8 cellular contexts compared by ENCODE assay signal in genomic region chr5:62306494-62307363, GRCh38. TPM values are rescaled to one million over a fixed set of nuclear protein-coding genes. Genes with fewer than 3 reads are reported as not detected.
DNase-seq lines count a peak whose midpoint lies in the region; ATAC-seq and TF ChIP-seq lines count a peak whose summit lies in the region.

No MANE protein-coding gene starts in this region.

- peaks cover 43% of the 10 kb centered on the region for H3K4me1 Mint-ChIP-seq in activated T-helper 17 cell treated with anti-CD3 and anti-CD28 coated beads, Interleukin-2, amount 50 U/mL, for 72 hours
- H3K4me1 Mint-ChIP-seq in nephron progenitor cell = peaks cover 48% of the 10 kb centered on the region

- intact Hi-C loops in stomach (cut with DNase I; ENCODE audit: low total_unique reads) = no loop called here

- H3K27me3 ChIP-seq in OCI-LY3 (ENCODE audit: low read depth, low read length) = no peaks in the 10 kb centered on the region
- no peaks in the 10 kb centered on the region for H3K27me3 ChIP-seq in stomach

- DNase-seq in 8988T = peak; percentile 20
- DNase-seq in fibroblast of pulmonary artery (ENCODE audit: low read depth) = peak; percentile 46
- peak; percentile 71 for DNase-seq in nephron progenitor cell
- peak; percentile 38 for DNase-seq in stomach

- peaks cover 55% of the 10 kb centered on the region for H3K79me2 ChIP-seq in OCI-LY3 (ENCODE audit: low read length)

- H3K27ac ChIP-seq in OCI-LY3 (ENCODE audit: low read length) (peak overlapping the region; percentile 76), stomach (peak overlapping the region; percentile 87 to 95 (median 90))

- H3K27ac Mint-ChIP-seq in activated T-helper 17 cell treated with anti-CD3 and anti-CD28 coated beads, Interleukin-2, amount 50 U/mL, for 72 hours = peak overlapping the region; percentile 96
- peak overlapping the region; percentile 96 for H3K27ac Mint-ChIP-seq in nephron progenitor cell

- WGBS in stomach, 5 donors = 0 to 1% (median 0%) methylated on average over 30 to 71 of the region's 71 CpGs

- peak overlapping the region; percentile 89 for H3K9ac ChIP-seq in OCI-LY3 (ENCODE audit: low read length)

- no peak overlapping the region for H2AFZ ChIP-seq in OCI-LY3 (ENCODE audit: low read depth, low read length)

- H3K4me3 ChIP-seq in OCI-LY3 (ENCODE audit: low read length) (peak overlapping the region; percentile 90), fibroblast of pulmonary artery (replicated peaks; ENCODE audit: low read depth, low read length) (peak overlapping the region; percentile 87), stomach (peak overlapping the region; percentile 85 to 95 (median 92))

- TF ChIP-seq POLR2A in stomach (IDR thresholded peaks at IDR 0.05) = no peak

- H3K4me1 ChIP-seq in OCI-LY3 (ENCODE audit: low read length) (peaks cover 22% of the 10 kb centered on the region), stomach (peaks cover 9 to 41% (median 24%) of the 10 kb centered on the region in 4 donors)

- H3K9me3 Mint-ChIP-seq in activated T-helper 17 cell treated with anti-CD3 and anti-CD28 coated beads, Interleukin-2, amount 50 U/mL, for 72 hours = no peaks in the 10 kb centered on the region
- no peaks in the 10 kb centered on the region for H3K9me3 Mint-ChIP-seq in nephron progenitor cell

- peaks cover 58% of the 10 kb centered on the region for H3K36me3 Mint-ChIP-seq in activated T-helper 17 cell treated with anti-CD3 and anti-CD28 coated beads, Interleukin-2, amount 50 U/mL, for 72 hours (ENCODE audit: low read depth)
- H3K36me3 Mint-ChIP-seq in nephron progenitor cell (ENCODE audit: low read depth) = peaks cover 23% of the 10 kb centered on the region

- ATAC-seq in GM18517 (IDR thresholded peaks at IDR 0.05; ENCODE audit: unreplicated experiment) = peak; percentile 36
- ATAC-seq in HG03045 (IDR thresholded peaks at IDR 0.05; ENCODE audit: unreplicated experiment) = peak; percentile 28
- peak; percentile 25 for ATAC-seq in activated T-helper 17 cell treated with anti-CD3 and anti-CD28 coated beads, Interleukin-2, amount 50 U/mL, for 72 hours (replicated peaks)

- no peaks in the 10 kb centered on the region for H3K9me3 ChIP-seq in OCI-LY3 (ENCODE audit: insufficient read depth, low read length)
- H3K9me3 ChIP-seq in stomach = no peaks in the 10 kb centered on the region

- no peaks in the 10 kb centered on the region for H3K27me3 Mint-ChIP-seq in activated T-helper 17 cell treated with anti-CD3 and anti-CD28 coated beads, Interleukin-2, amount 50 U/mL, for 72 hours
- H3K27me3 Mint-ChIP-seq in nephron progenitor cell (ENCODE audit: low read depth, poor library complexity) = peaks cover 3% of the 10 kb centered on the region

- TF ChIP-seq EP300 in stomach (IDR thresholded peaks at IDR 0.05) = no peak

- TF ChIP-seq CTCF in OCI-LY3 (IDR thresholded peaks at IDR 0.05; ENCODE audit: low read depth, low read length) (no peak), fibroblast of pulmonary artery (IDR thresholded peaks at IDR 0.05; ENCODE audit: low read length, missing control alignments) (no peak), nephron progenitor cell (IDR thresholded peaks at IDR 0.05) (no peak), stomach (IDR thresholded peaks at IDR 0.05) (no peak)

- H3K36me3 ChIP-seq in OCI-LY3 (replicated peaks; ENCODE audit: low read depth, low read length) (peaks cover 12% of the 10 kb centered on the region), stomach (no peaks in the 10 kb centered on the region)

- peaks cover 40% of the 10 kb centered on the region for H4K20me1 ChIP-seq in OCI-LY3 (ENCODE audit: insufficient read depth, low read length)

- H3K4me2 ChIP-seq in OCI-LY3 (ENCODE audit: low read length) = peak overlapping the region; percentile 82

- peak overlapping the region; percentile 97 for H3K4me3 Mint-ChIP-seq in activated T-helper 17 cell treated with anti-CD3 and anti-CD28 coated beads, Interleukin-2, amount 50 U/mL, for 72 hours
- H3K4me3 Mint-ChIP-seq in nephron progenitor cell = peak overlapping the region; percentile 93

RNA-seq across cellular contexts. Expression of gene KIF2A, which starts 0.7 kb away (rescaled TPM):
- total RNA-seq in activated T-helper 17 cell treated with anti-CD3 and anti-CD28 coated beads, Interleukin-2, amount 50 U/mL, for 72 hours = 100 to 1,000 TPM; 243 to 283 TPM
- 10 to 100 TPM in 4 of 5 donors, 1 to 10 TPM in 1; 3.8 to 61.3 (median 15.6) TPM for total RNA-seq in stomach
- 1 to 10 TPM; 2.6 to 8.2 (median 4.7) TPM for polyA plus RNA-seq in stomach

Comparison
In these comparisons a context has a peak if more than half of its experiments do, and no peak if none do; other contexts are left out.
1. Peak in every context shown above with its lines: DNase-seq, ATAC-seq, H3K4me3 ChIP-seq and H3K27ac ChIP-seq.
2. DNase-seq: peak in every context shown above with its lines; median percentile 71 in nephron progenitor cell; 46 in fibroblast of pulmonary artery; 38 in stomach; 20 in 8988T.